In the genomic region with DNA sequence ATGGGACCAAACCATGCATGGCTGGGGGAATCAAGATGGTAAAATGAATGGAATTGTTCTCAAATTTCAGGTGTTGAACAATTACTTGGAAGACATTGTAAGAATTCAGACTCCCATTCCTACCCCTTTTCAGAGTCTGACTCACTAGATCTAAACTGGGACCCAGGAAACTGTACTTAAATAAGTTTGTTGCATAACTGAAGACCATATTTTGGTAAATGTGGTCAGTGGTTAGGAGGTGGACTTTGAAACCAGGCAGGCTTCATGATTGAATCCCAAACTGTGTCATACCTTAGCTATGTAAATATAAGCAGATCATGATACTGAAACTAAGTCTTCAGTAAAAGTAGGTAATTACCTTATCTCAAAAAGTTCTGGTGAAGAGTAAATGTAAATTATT, we compare ENCODE assay signal across 11 cellular contexts. TPM values are rescaled to one million over a fixed set of nuclear protein-coding genes. Genes with fewer than 3 reads are reported as not detected.
DNase-seq lines count a peak whose midpoint lies in the region; ATAC-seq, FAIRE-seq and TF ChIP-seq lines count a peak whose summit lies in the region.
"Had no signal": no experiment of that assay in that cellular context is flagged by ENCODE, and none has a peak within 500 bp of the region (broad histone marks: within the 10 kb centered on the region; RNA-seq: fewer than 3 reads in every experiment).

No MANE protein-coding gene starts in this region.

- TF ChIP-seq CTCF in MM.1S (IDR thresholded peaks at IDR 0.05; ENCODE audit: low read length) (no peak), natural killer cell (IDR thresholded peaks at IDR 0.05) (no peak)

- no peaks in the 10 kb centered on the region for H3K36me3 ChIP-seq in MM.1S (replicated peaks; ENCODE audit: insufficient read depth, low read length)

- no peaks in the 10 kb centered on the region for H3F3A ChIP-seq in MM.1S (ENCODE audit: insufficient read depth, low read length)

- no peak overlapping the region for H3K4me3 ChIP-seq in MM.1S (ENCODE audit: low read length)
- H3K4me3 ChIP-seq: A549 had no signal

- H3K4me3 Mint-ChIP-seq in natural killer cell, result no peak overlapping the region
- H3K4me3 Mint-ChIP-seq in activated CD4-positive, alpha-beta memory T cell treated with anti-CD3 and anti-CD28 coated beads for 36 hours, result no peak overlapping the region

- H3K36me3 Mint-ChIP-seq in natural killer cell, result peaks cover 8% of the 10 kb centered on the region
- no peaks in the 10 kb centered on the region for H3K36me3 Mint-ChIP-seq in activated CD4-positive, alpha-beta memory T cell treated with anti-CD3 and anti-CD28 coated beads for 36 hours

- intact Hi-C loops in natural killer cell (cut with micrococcal nuclease), result no loop called here
- intact Hi-C loops in activated CD4-positive, alpha-beta memory T cell treated with anti-CD3 and anti-CD28 coated beads for 36 hours (cut with micrococcal nuclease), result no loop called here

- H3K9me2 ChIP-seq in MM.1S (replicated peaks; ENCODE audit: insufficient read depth, low read length), result no peaks in the 10 kb centered on the region

- no peaks in the 10 kb centered on the region for H3K27me3 ChIP-seq in MM.1S (replicated peaks; ENCODE audit: insufficient read depth, low read length)

- POLR2A ChIA-PET in activated CD4-positive, alpha-beta memory T cell treated with anti-CD3 and anti-CD28 coated beads for 36 hours (lab: Charles Lee), result no interaction called here

- H3K27ac ChIP-seq in MM.1S (ENCODE audit: low read length), result no peak overlapping the region
- H3K27ac ChIP-seq: A549 had no signal

- no peaks in the 10 kb centered on the region for H3K9me3 ChIP-seq in MM.1S (replicated peaks; ENCODE audit: insufficient read depth, low read length)
- H3K9me3 ChIP-seq: A549 had no signal

- no peak overlapping the region for H3K4me2 ChIP-seq in MM.1S (ENCODE audit: low read depth, low read length)
- H3K4me2 ChIP-seq: A549 had no signal

- no peaks in the 10 kb centered on the region for H3K4me1 Mint-ChIP-seq in natural killer cell
- no peaks in the 10 kb centered on the region for H3K4me1 Mint-ChIP-seq in activated CD4-positive, alpha-beta memory T cell treated with anti-CD3 and anti-CD28 coated beads for 36 hours (ENCODE audit: low read depth)

- H3K27ac Mint-ChIP-seq in natural killer cell, result no peak overlapping the region
- H3K27ac Mint-ChIP-seq in activated CD4-positive, alpha-beta memory T cell treated with anti-CD3 and anti-CD28 coated beads for 36 hours, result no peak overlapping the region

- peak; percentile 29 for DNase-seq in SKM-1 treated with dmso at 0.1 percent for 144 hours (lab: John Stamatoyannopoulos, UW; ENCODE audit: unreplicated experiment)
- no peak for DNase-seq in SKM-1 (lab: John Stamatoyannopoulos, UW; ENCODE audit: unreplicated experiment)
- DNase-seq in MM.1S, result peak; percentile 31
- no peak for DNase-seq in natural killer cell
- DNase-seq in NOMO-1 (lab: John Stamatoyannopoulos, UW; ENCODE audit: unreplicated experiment in 2 of 2), result no peak
- DNase-seq in H54 (ENCODE audit: insufficient read length, low spot score), result no peak
- DNase-seq in activated CD4-positive, alpha-beta memory T cell treated with anti-CD3 and anti-CD28 coated beads for 36 hours, result no peak
- DNase-seq: anterior cingulate cortex, NCI-H2227 treated with DMSO at 0.1 percent for 48 hours had no signal

- H2AFZ ChIP-seq in MM.1S (ENCODE audit: low read length), result no peak overlapping the region

- H3K9ac ChIP-seq in MM.1S (ENCODE audit: low read length), result no peak overlapping the region

- no peaks in the 10 kb centered on the region for H3K27me3 Mint-ChIP-seq in natural killer cell (ENCODE audit: low read depth in 2 of 2)
- no peaks in the 10 kb centered on the region for H3K27me3 Mint-ChIP-seq in activated CD4-positive, alpha-beta memory T cell treated with anti-CD3 and anti-CD28 coated beads for 36 hours

- no peaks in the 10 kb centered on the region for H4K20me1 ChIP-seq in MM.1S (ENCODE audit: insufficient read depth, low read length)

- H3K4me1 ChIP-seq in MM.1S (ENCODE audit: low read length), result no peaks in the 10 kb centered on the region; the same call in 1 of the 2 replicates
- H3K4me1 ChIP-seq: A549 had no signal

- FAIRE-seq in H54 (lab: Jason Lieb, UNC), result no peak
- FAIRE-seq: A549 had no signal

- H3K79me2 ChIP-seq in MM.1S (ENCODE audit: low read length), result no peaks in the 10 kb centered on the region

- CTCF ChIA-PET in activated CD4-positive, alpha-beta memory T cell treated with anti-CD3 and anti-CD28 coated beads for 36 hours (lab: Charles Lee), result no interaction called here

- ATAC-seq in HG02885 (IDR thresholded peaks at IDR 0.05; ENCODE audit: poor library complexity, unreplicated experiment), result peak; percentile 96
- ATAC-seq in natural killer cell, result no peak
- ATAC-seq: A549 had no signal

- H3K9me3 Mint-ChIP-seq in natural killer cell, result peaks cover 17 to 18% of the 10 kb centered on the region in 2 donors
- H3K9me3 Mint-ChIP-seq in activated CD4-positive, alpha-beta memory T cell treated with anti-CD3 and anti-CD28 coated beads for 36 hours, result no peaks in the 10 kb centered on the region

- TF ChIP-seq POLR2A in H54 (IDR thresholded peaks at IDR 0.05; ENCODE audit: low read depth, low read length), result no peak

RNA-seq across cellular contexts. Expression of a gene that starts 41.7 kb away (rescaled TPM):
- total RNA-seq in natural killer cell, result 1 to 10 TPM; 1.8 to 3.8 (median 2.3) TPM
- total RNA-seq in activated CD4-positive, alpha-beta memory T cell treated with anti-CD3 and anti-CD28 coated beads for 36 hours, result 10 to 100 TPM; 69.2 to 72.7 TPM

Comparison
In these comparisons a context has a peak if more than half of its experiments do, and no peak if none do; other contexts are left out.
1. DNase-seq: peak in SKM-1 treated with dmso at 0.1 percent for 144 hours (single experiment) and MM.1S (single experiment); none in SKM-1 (single experiment), natural killer cell (single experiment), NOMO-1 (0 of 2), H54 (single experiment) and activated CD4-positive, alpha-beta memory T cell treated with anti-CD3 and anti-CD28 coated beads for 36 hours (single experiment).
2. RNA of a gene that starts 41.7 kb away (total RNA-seq): 69.2 to 72.7 TPM in activated CD4-positive, alpha-beta memory T cell treated with anti-CD3 and anti-CD28 coated beads for 36 hours; 1.8 to 3.8 TPM in natural killer cell; every median in the first group is over 10 times any median in the second.